Comparison of ENCODE assay signal across 8 cellular contexts in the genomic region with DNA sequence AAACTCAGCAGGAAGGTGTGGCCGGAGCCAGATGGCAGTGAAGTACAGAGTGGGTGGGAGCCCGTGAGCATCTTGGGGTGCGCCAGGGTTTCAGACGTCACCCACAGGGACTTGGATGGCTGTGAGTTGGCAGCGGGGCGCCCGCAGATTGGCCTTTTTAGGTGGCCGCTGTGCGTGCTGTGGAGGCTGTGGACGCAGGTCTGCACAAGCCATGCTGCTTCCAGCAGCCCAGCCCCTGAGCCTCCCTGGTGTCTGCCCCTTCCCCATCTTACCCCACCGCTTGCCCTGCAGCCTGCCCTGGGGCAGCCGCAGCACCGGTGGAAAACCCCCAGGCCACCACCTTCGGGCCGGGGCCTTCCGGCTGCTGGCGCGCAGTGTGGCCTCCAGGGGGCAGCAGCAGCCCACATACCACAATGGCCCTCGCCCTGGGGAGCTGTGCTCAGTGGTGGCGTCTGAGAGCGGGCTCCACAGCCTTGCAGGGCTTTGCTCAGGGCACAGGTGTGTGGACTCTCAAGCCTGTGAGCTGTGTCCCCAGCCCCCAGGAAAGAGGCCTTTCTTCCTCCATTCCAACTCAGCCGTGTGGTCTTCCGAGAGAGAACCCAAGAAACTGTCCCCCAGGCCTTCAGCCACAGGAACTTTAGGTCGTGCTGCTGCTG. TPM values are rescaled to one million over a fixed set of nuclear protein-coding genes. Genes with fewer than 3 reads are reported as not detected.
A peak's percentile ranks its signal among the peaks of the same experiment; 100 is the strongest.
DNase-seq lines count a peak whose midpoint lies in the region; ATAC-seq and TF ChIP-seq lines count a peak whose summit lies in the region.

No MANE protein-coding gene starts in this region.

- H3K27me3 ChIP-seq in OCI-LY1 (ENCODE audit: insufficient read depth, low read length): no peaks in the 10 kb centered on the region; the same call in 1 of the 2 replicates

- no peaks in the 10 kb centered on the region for H3K36me3 ChIP-seq in OCI-LY1 (ENCODE audit: insufficient read depth, low read length)

- H3K27ac ChIP-seq in OCI-LY1 (ENCODE audit: low read depth, low read length, poor library complexity, severe bottlenecking): no peak overlapping the region

- no peaks in the 10 kb centered on the region for H3K4me1 ChIP-seq in OCI-LY1 (ENCODE audit: insufficient read depth, low read length, severe bottlenecking)

- H3F3A ChIP-seq in OCI-LY1 (ENCODE audit: insufficient read depth, low read length): no peaks in the 10 kb centered on the region

- H3K9me2 ChIP-seq in OCI-LY1 (ENCODE audit: low read depth, low read length): no peaks in the 10 kb centered on the region

- no peak overlapping the region; the same call in 1 of the 2 replicates for H3K4me2 ChIP-seq in OCI-LY1 (ENCODE audit: low read length)

- H3K9ac ChIP-seq in OCI-LY1 (ENCODE audit: low read length): no peak overlapping the region

- no peaks in the 10 kb centered on the region for H3K79me2 ChIP-seq in OCI-LY1 (ENCODE audit: insufficient read depth, low read length)

- H3K4me3 ChIP-seq in GM12865 (ENCODE audit: low read depth, low read length) (no peak overlapping the region), OCI-LY1 (ENCODE audit: low read depth, low read length, poor library complexity, severe bottlenecking) (no peak overlapping the region), epithelial cell of esophagus (ENCODE audit: low read length) (no peak overlapping the region)

- no peak for ATAC-seq in HG02938 (IDR thresholded peaks at IDR 0.05; ENCODE audit: unreplicated experiment)

- H3K9me3 ChIP-seq in OCI-LY1 (ENCODE audit: low read length): no peaks in the 10 kb centered on the region

- H2AFZ ChIP-seq in OCI-LY1 (ENCODE audit: low read length): no peak overlapping the region

- DNase-seq in GM12865 (ENCODE audit: low read depth) (peak; percentile 82), HPDE6-E6E7 (ENCODE audit: extremely low spot score) (peak; percentile 85), epithelial cell of esophagus (ENCODE audit: low read depth) (peak; percentile 66), myocyte (ENCODE audit: low read depth) (peak; percentile 66)
- peak; percentile 63 for DNase-seq in activated CD8-positive, alpha-beta memory T cell treated with anti-CD3 and anti-CD28 coated beads, Interleukin-2, amount 50 U/mL, for 24 hours (ENCODE audit: extremely low read depth)
- DNase-seq in stimulated activated CD8-positive, alpha-beta memory T cell treated with anti-CD3 and anti-CD28 coated beads, Interleukin-7, amount 100 ng/mL, for 24 hours (ENCODE audit: low read depth): peak; percentile 77

- TF ChIP-seq CTCF in GM12865 (IDR thresholded peaks at IDR 0.05; ENCODE audit: insufficient read depth, low read depth, low read length, missing control alignments) (peak; percentile 99), OCI-LY1 (IDR thresholded peaks at IDR 0.05; ENCODE audit: low read length) (peak; percentile 96), epithelial cell of esophagus (IDR thresholded peaks at IDR 0.05; ENCODE audit: insufficient read depth, low read depth, low read length, missing control alignments) (peak; percentile 83)

- H4K20me1 ChIP-seq in OCI-LY1 (ENCODE audit: insufficient read depth, low read length): no peaks in the 10 kb centered on the region

RNA-seq across cellular contexts. Expression of a gene that starts 11.8 kb away (rescaled TPM):
- 10.4 and 11.6 TPM in 2 replicates for total RNA-seq in myocyte
- polyA plus RNA-seq in myocyte (2012): 26.3 TPM

RNA-seq across cellular contexts. Expression of a gene that starts 49.6 kb away (rescaled TPM):
- total RNA-seq in myocyte: 0.21 and 0.24 TPM in 2 replicates
- polyA plus RNA-seq in myocyte (2012): 0.16 TPM
